In genomic region chr12:56129914-56130495, GRCh38 we compare ENCODE assay signal across 8 cellular contexts. TPM values are rescaled to one million over a fixed set of nuclear protein-coding genes. Genes with fewer than 3 reads are reported as not detected.
DNase-seq lines count a peak whose midpoint lies in the region; ATAC-seq and TF ChIP-seq lines count a peak whose summit lies in the region.
"Not testable (repeated sequence)": the region's sequence is repeated elsewhere in the genome, so short reads cannot be mapped to it uniquely, and the experiment has no call there.

No MANE protein-coding gene starts in this region.

- not testable (repeated sequence) for TF ChIP-seq CTCF in IMR-90 (conservative IDR thresholded peaks at IDR 0.05; ENCODE audit: low read depth, low read length); VCaP (conservative IDR thresholded peaks at IDR 0.05); astrocyte of the cerebellum (IDR thresholded peaks at IDR 0.05; ENCODE audit: low read depth, low read length, missing control alignments); esophagus muscularis mucosa (IDR thresholded peaks at IDR 0.05); left lung (IDR thresholded peaks at IDR 0.05); neutrophil (IDR thresholded peaks at IDR 0.05); thoracic aorta (IDR thresholded peaks at IDR 0.05)

- peak overlapping the region; percentile 76 to 98 (median 90) for H3K4me3 ChIP-seq in BLaER1 treated with 17β-estradiol and CSF1 and Interleukin-3, amounts not matched to agents 10 nM and 100 nM
- peak overlapping the region; percentile 75; the same call in 1 of the 2 replicates for H3K4me3 ChIP-seq in IMR-90 (ENCODE audit: insufficient read depth, low read depth, low read length)
- peak overlapping the region; percentile 92 for H3K4me3 ChIP-seq in astrocyte of the cerebellum (ENCODE audit: low read depth, low read length)
- peak overlapping the region; percentile 78 to 91 (median 87) for H3K4me3 ChIP-seq in esophagus muscularis mucosa
- H3K4me3 ChIP-seq in left lung, result peak overlapping the region; percentile 77 to 85
- H3K4me3 ChIP-seq in neutrophil (ENCODE audit: low read depth in 1 of 2, low read length in 1 of 2), result peak overlapping the region in 1 of 2 experiments; percentile 73
- peak overlapping the region; percentile 80 for H3K4me3 ChIP-seq in thoracic aorta

- not testable (repeated sequence) for H3K9me1 ChIP-seq in IMR-90 (ENCODE audit: insufficient read depth, low read length)

- TSS peak; percentile 4 for BruUV-seq in IMR-90 (replicated peaks; lab: Mats Ljungman, UMichigan)

- peaks cover 42 to 57% (median 48%) of the 10 kb centered on the region in 10 experiments for H3K4me1 ChIP-seq in BLaER1 treated with 17β-estradiol and CSF1 and Interleukin-3, amounts not matched to agents 10 nM and 100 nM
- H3K4me1 ChIP-seq in IMR-90 (ENCODE audit: control insufficient read depth, insufficient read depth, low read length), result not testable (repeated sequence)
- peaks cover 36 to 46% (median 45%) of the 10 kb centered on the region in 4 donors for H3K4me1 ChIP-seq in esophagus muscularis mucosa
- H3K4me1 ChIP-seq in left lung, result peaks cover 26 to 47% of the 10 kb centered on the region in 2 donors
- H3K4me1 ChIP-seq in neutrophil (ENCODE audit: control insufficient read depth in 1 of 2, insufficient read depth in 1 of 2, low read depth in 1 of 2, low read length in 1 of 2), result peaks cover 57 to 62% of the 10 kb centered on the region in 2 experiments
- H3K4me1 ChIP-seq in thoracic aorta (ENCODE audit: control insufficient read depth in 1 of 2, low read depth in 2 of 2), result peaks cover 21 to 34% of the 10 kb centered on the region in 2 donors

- H3K4me2 ChIP-seq in BLaER1 treated with 17β-estradiol and CSF1 and Interleukin-3, amounts not matched to agents 10 nM and 100 nM, result peak overlapping the region; percentile 83 to 100 (median 96)
- H3K4me2 ChIP-seq in IMR-90 (ENCODE audit: low read depth, low read length), result peak overlapping the region; percentile 92

- peak overlapping the region; percentile 95 for H2AK9ac ChIP-seq in IMR-90 (replicated peaks; ENCODE audit: low read depth, low read length, poor library complexity)

- peaks cover 44 to 76% of the 10 kb centered on the region in 2 experiments for H3K79me1 ChIP-seq in IMR-90 (ENCODE audit: low read depth in 1 of 2, low read length in 2 of 2)

- peak overlapping the region; percentile 88 for H2AFZ ChIP-seq in IMR-90 (replicated peaks; ENCODE audit: low read length, poor library complexity)

- not testable (repeated sequence) for DNase-seq in IMR-90; astrocyte of the cerebellum (ENCODE audit: low read depth); esophagus muscularis mucosa (ENCODE audit: extremely low spot score); left lung; thoracic aorta (ENCODE audit: low spot score)

- H3K27ac ChIP-seq in BLaER1 treated with 17β-estradiol and CSF1 and Interleukin-3, amounts not matched to agents 10 nM and 100 nM, result peak overlapping the region; percentile 69 to 95 (median 87)
- not testable (repeated sequence) for H3K27ac ChIP-seq in IMR-90 (ENCODE audit: insufficient read depth, low read length)
- H3K27ac ChIP-seq in VCaP (peak overlapping the region; percentile 86), esophagus muscularis mucosa (replicated peaks in 1 of 4) (peak overlapping the region; percentile 94 to 98 (median 98)), left lung (peak overlapping the region; percentile 84 to 89), neutrophil (peak overlapping the region; percentile 89), thoracic aorta (peak overlapping the region; percentile 83)

- CTCF ChIA-PET in IMR-90 (lab: Yijun Ruan, JAX), result not testable (repeated sequence)

- H4K5ac ChIP-seq in IMR-90 (ENCODE audit: low read depth, low read length), result not testable (repeated sequence)

- H2BK120ac ChIP-seq in IMR-90 (ENCODE audit: low read depth, low read length), result not testable (repeated sequence)

- H3K56ac ChIP-seq in IMR-90 (ENCODE audit: extremely low read depth, insufficient read depth, low read length), result peak overlapping the region; percentile 42; the same call in 1 of the 2 replicates

- H3K9me3 ChIP-seq in BLaER1 treated with 17β-estradiol and CSF1 and Interleukin-3, amounts not matched to agents 10 nM and 100 nM (replicated peaks in 1 of 11); IMR-90 (ENCODE audit: control insufficient read depth, insufficient read depth, low read length); esophagus muscularis mucosa; left lung; neutrophil; thoracic aorta: not testable (repeated sequence)

- peak overlapping the region; percentile 80; the same call in 1 of the 2 replicates for H3K23ac ChIP-seq in IMR-90 (ENCODE audit: low read depth, low read length)

- intact Hi-C loops in IMR-90 (cut with micrococcal nuclease); left lung (cut with DNase I): not testable (repeated sequence)
- intact Hi-C loops in esophagus muscularis mucosa (cut with DNase I), result loop anchor here (10.0 kb wide), 2 partner anchors 335 to 505 kb away; partner anchors contain the start of genes BAZ2A and SPRYD4

- H2BK5ac ChIP-seq in IMR-90 (ENCODE audit: low read depth, low read length, poor library complexity, severe bottlenecking), result not testable (repeated sequence)

- not testable (repeated sequence) for TF ChIP-seq EP300 in esophagus muscularis mucosa (IDR thresholded peaks at IDR 0.05)

- WGBS in IMR-90 (ENCODE audit: extremely low coverage in 2 of 2, insufficient read length in 1 of 2), 2 experiments, result 82% methylated on average over 6 of the region's 22 CpGs; no CpG with 5 or more reads in 1 of the 2 experiments
- WGBS in esophagus muscularis mucosa, result 44% methylated on average over 17 of the region's 22 CpGs

- H3K14ac ChIP-seq in IMR-90 (replicated peaks; ENCODE audit: low read depth, low read length), result peak overlapping the region; percentile 83; the same call in 1 of the 2 replicates

- peak overlapping the region; percentile 72; the same call in 1 of the 2 replicates for H2AK5ac ChIP-seq in IMR-90 (ENCODE audit: low read depth, low read length)

- peak overlapping the region in 1 of 2 experiments; percentile 73; a peak in 1 of 4 replicates for H4K8ac ChIP-seq in IMR-90 (ENCODE audit: low read depth in 2 of 2, low read length in 2 of 2)

- TF ChIP-seq POLR2A in IMR-90 (IDR thresholded peaks at IDR 0.05; ENCODE audit: low read depth, low read length); esophagus muscularis mucosa (IDR thresholded peaks at IDR 0.05; ENCODE audit: low read depth): not testable (repeated sequence)

- dilution Hi-C loops in IMR-90 (cut with HindIII; ENCODE audit: low sequenced_read_pairs, unreplicated experiment), result not testable (repeated sequence)

- not testable (repeated sequence) for ATAC-seq in IMR-90 (ENCODE audit: low read depth); left lung; thoracic aorta (ENCODE audit: insufficient number of reproducible peaks, low FRiP score, low read depth)

- H3K18ac ChIP-seq in IMR-90 (ENCODE audit: low read depth, low read length), result not testable (repeated sequence)

- peaks cover 0 to 24% (median 3%) of the 10 kb centered on the region in 11 experiments; a peak in 7 of 22 replicates for H4K20me1 ChIP-seq in BLaER1 treated with 17β-estradiol and CSF1 and Interleukin-3, amounts not matched to agents 10 nM and 100 nM
- H4K20me1 ChIP-seq in IMR-90 (ENCODE audit: insufficient read depth, low read length), result not testable (repeated sequence)

- peaks cover 48 to 51% (median 48%) of the 10 kb centered on the region in 11 experiments for H3K36me3 ChIP-seq in BLaER1 treated with 17β-estradiol and CSF1 and Interleukin-3, amounts not matched to agents 10 nM and 100 nM
- peaks cover 36% of the 10 kb centered on the region for H3K36me3 ChIP-seq in IMR-90 (ENCODE audit: control insufficient read depth, insufficient read depth, low read length)
- H3K36me3 ChIP-seq in esophagus muscularis mucosa, result peaks cover 35 to 50% (median 48%) of the 10 kb centered on the region in 4 donors
- H3K36me3 ChIP-seq in left lung, result peaks cover 0 to 47% of the 10 kb centered on the region in 2 donors
- peaks cover 19% of the 10 kb centered on the region for H3K36me3 ChIP-seq in neutrophil
- H3K36me3 ChIP-seq in thoracic aorta, result peaks cover 37% of the 10 kb centered on the region

- in situ Hi-C loops in IMR-90 (cut with MboI; ENCODE audit: low sequenced_read_pairs), result loop anchor here (5.0 kb wide), 1 partner anchor 57 kb away; the partner anchor contains the start of gene SMARCC2
- in situ Hi-C loops in astrocyte of the cerebellum (cut with HindIII; ENCODE audit: low sequenced_read_pairs), result loop anchor here (5.0 to 10.0 kb wide), 2 partner anchors 45 to 92 kb away; partner anchors contain the start of genes NABP2 and RNF41

- not testable (repeated sequence) for H2BK15ac ChIP-seq in IMR-90 (ENCODE audit: low read depth, low read length)

- TF ChIP-seq RAD21 in IMR-90 (IDR thresholded peaks at IDR 0.05; ENCODE audit: low read length), result not testable (repeated sequence)

- POLR2A ChIA-PET in IMR-90 (lab: Charles Lee; ENCODE audit: unreplicated experiment), result not testable (repeated sequence)

- peak overlapping the region; percentile 81 for H3K4ac ChIP-seq in IMR-90 (ENCODE audit: low read depth, low read length)

- H3K9ac ChIP-seq in BLaER1 treated with 17β-estradiol and CSF1 and Interleukin-3, amounts not matched to agents 10 nM and 100 nM, result peak overlapping the region; percentile 85 to 96 (median 90)
- H3K9ac ChIP-seq in IMR-90 (ENCODE audit: low read depth, low read length), result peak overlapping the region; percentile 91; the same call in 1 of the 2 replicates

- not testable (repeated sequence) for H2BK20ac ChIP-seq in IMR-90 (ENCODE audit: low read depth, low read length)

- H4K91ac ChIP-seq in IMR-90 (ENCODE audit: insufficient read depth, low read depth, low read length), result peak overlapping the region; percentile 81

- H3K27me3 ChIP-seq in BLaER1 treated with 17β-estradiol and CSF1 and Interleukin-3, amounts not matched to agents 10 nM and 100 nM; IMR-90 (ENCODE audit: control insufficient read depth, insufficient read depth, low read length); esophagus muscularis mucosa; left lung; neutrophil; thoracic aorta (replicated peaks; ENCODE audit: insufficient read depth): not testable (repeated sequence)

RNA-seq across cellular contexts. Expression of gene ESYT1, which starts 1.9 kb away (rescaled TPM):
- total RNA-seq in IMR-90 (2012; rRNA removed) (137 and 150 TPM in 2 replicates), esophagus muscularis mucosa (100 to 1,000 TPM; 151 to 245 (median 214) TPM), left lung (100 to 1,000 TPM; 102 to 116 TPM), thoracic aorta (100 to 1,000 TPM; 113 to 128 TPM)
- polyA plus RNA-seq in IMR-90 (2012; rRNA removed), result 153 and 157 TPM in 2 replicates
- 133 and 158 TPM in 2 replicates for polyA plus RNA-seq in IMR-90 (2012; cell fraction: cytosol; rRNA removed)
- polyA plus RNA-seq in IMR-90 (2012; cell fraction: nucleus; rRNA removed; ENCODE audit: low replicate concordance), result 156 and 212 TPM in 2 replicates

RNA-seq across cellular contexts. Expression of gene ZC3H10, which starts 11.9 kb away (rescaled TPM):
- total RNA-seq in IMR-90 (2012; rRNA removed) (3.3 and 3.6 TPM in 2 replicates), esophagus muscularis mucosa (1 to 10 TPM; 5.0 to 7.9 (median 6.6) TPM), left lung (1 to 10 TPM; 6.0 to 8.7 TPM), thoracic aorta (1 to 10 TPM; 4.1 to 7.1 TPM)
- 1.1 and 1.5 TPM in 2 replicates for polyA plus RNA-seq in IMR-90 (2012; rRNA removed)
- 0.48 and 1.1 TPM in 2 replicates for polyA plus RNA-seq in IMR-90 (2012; cell fraction: cytosol; rRNA removed)
- polyA plus RNA-seq in IMR-90 (2012; cell fraction: nucleus; rRNA removed; ENCODE audit: low replicate concordance), result 1.7 and 2.8 TPM in 2 replicates

RNA-seq across cellular contexts. Expression of gene RPL41, which starts 13.6 kb away (rescaled TPM):
- total RNA-seq in IMR-90 (2012; rRNA removed), result 1,119 and 1,341 TPM in 2 replicates
- 8,623 and 9,394 TPM in 2 replicates for polyA plus RNA-seq in IMR-90 (2012; rRNA removed)
- 2,295 and 6,760 TPM in 2 replicates for polyA plus RNA-seq in IMR-90 (2012; cell fraction: cytosol; rRNA removed)
- 409 and 2,237 TPM in 2 replicates for polyA plus RNA-seq in IMR-90 (2012; cell fraction: nucleus; rRNA removed; ENCODE audit: low replicate concordance)
- total RNA-seq in esophagus muscularis mucosa, result 1,000 to 10,000 TPM; 1,962 to 4,166 (median 3,502) TPM
- total RNA-seq in left lung, result 1,000 to 10,000 TPM; 3,023 to 3,157 TPM
- total RNA-seq in thoracic aorta, result 1,000 to 10,000 TPM in 1 of 2 donors, 100 to 1,000 TPM in 1; 923 to 1,490 TPM

RNA-seq across cellular contexts. Expression of gene MYL6B, which starts 22.4 kb away (rescaled TPM):
- total RNA-seq in IMR-90 (2012; rRNA removed), result 78.3 and 90.0 TPM in 2 replicates
- 112 and 117 TPM in 2 replicates for polyA plus RNA-seq in IMR-90 (2012; rRNA removed)
- polyA plus RNA-seq in IMR-90 (2012; cell fraction: cytosol; rRNA removed), result 121 and 135 TPM in 2 replicates
- polyA plus RNA-seq in IMR-90 (2012; cell fraction: nucleus; rRNA removed; ENCODE audit: low replicate concordance), result 47.4 and 68.8 TPM in 2 replicates
- total RNA-seq in esophagus muscularis mucosa, result 10 to 100 TPM; 28.5 to 39.4 (median 33.6) TPM
- total RNA-seq in left lung, result 10 to 100 TPM; 32.6 to 43.1 TPM
- 10 to 100 TPM; 17.1 to 19.1 TPM for total RNA-seq in thoracic aorta

RNA-seq across cellular contexts. Expression of gene PA2G4, which starts 25.6 kb away (rescaled TPM):
- total RNA-seq in IMR-90 (2012; rRNA removed), result 198 and 251 TPM in 2 replicates
- 158 and 166 TPM in 2 replicates for polyA plus RNA-seq in IMR-90 (2012; rRNA removed)
- polyA plus RNA-seq in IMR-90 (2012; cell fraction: cytosol; rRNA removed), result 62.7 and 83.2 TPM in 2 replicates
- 31.0 and 112 TPM in 2 replicates for polyA plus RNA-seq in IMR-90 (2012; cell fraction: nucleus; rRNA removed; ENCODE audit: low replicate concordance)
- total RNA-seq in esophagus muscularis mucosa, result 100 to 1,000 TPM in 2 of 4 donors, 10 to 100 TPM in 2; 90.5 to 133 (median 105) TPM
- total RNA-seq in left lung, result 100 to 1,000 TPM in 1 of 2 donors, 10 to 100 TPM in 1; 62.0 to 103 TPM
- 100 to 1,000 TPM in 1 of 2 donors, 10 to 100 TPM in 1; 53.2 to 111 TPM for total RNA-seq in thoracic aorta
